ENCODE assay signal across 17 cellular contexts in the genomic region with DNA sequence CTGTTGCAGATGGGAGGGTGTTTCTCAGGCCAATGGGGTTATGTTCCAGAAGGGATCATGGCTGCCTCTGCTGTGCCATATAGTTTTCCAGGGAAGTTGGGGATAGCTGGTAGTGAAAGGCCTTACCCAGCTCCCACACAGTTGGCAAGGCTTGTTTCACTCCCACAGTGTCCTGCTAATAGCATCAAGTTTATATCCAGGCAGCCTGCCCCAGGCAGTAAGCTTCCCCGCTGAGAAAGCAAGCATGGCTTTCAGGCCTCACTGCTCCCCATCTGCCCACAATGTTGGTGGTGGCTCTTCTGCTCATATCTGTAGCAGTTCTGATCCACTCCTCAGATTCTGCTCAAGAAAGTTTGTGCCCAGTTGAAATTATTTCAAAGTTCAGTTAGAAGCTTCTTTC. TPM values are rescaled to one million over a fixed set of nuclear protein-coding genes. Genes with fewer than 3 reads are reported as not detected.
A peak's percentile ranks its signal among the peaks of the same experiment; 100 is the strongest.
DNase-seq lines count a peak whose midpoint lies in the region; ATAC-seq, FAIRE-seq and TF ChIP-seq lines count a peak whose summit lies in the region.
"Had no signal": no experiment of that assay in that cellular context is flagged by ENCODE, and none has a peak within 500 bp of the region (broad histone marks: within the 10 kb centered on the region; RNA-seq: fewer than 3 reads in every experiment).

No MANE protein-coding gene starts in this region.

- in situ Hi-C loops in Panc1 (cut with HindIII; ENCODE audit: low pct_unique_long_range_greater_than_20kb, low sequenced_read_pairs), result no loop called here

- no peak overlapping the region for H3K4me3 ChIP-seq in A549
- no peak overlapping the region for H3K4me3 ChIP-seq in HCT116 (replicated peaks in 1 of 2; ENCODE audit: low read depth in 1 of 2, low read length in 2 of 2)
- no peak overlapping the region for H3K4me3 ChIP-seq in Panc1 (ENCODE audit: low read depth in 2 of 2, low read length in 2 of 2)
- no peak overlapping the region for H3K4me3 ChIP-seq in Karpas-422 (ENCODE audit: low read length)

- H3K79me2 ChIP-seq in HCT116 (ENCODE audit: insufficient read depth, low read length) (no peaks in the 10 kb centered on the region), Karpas-422 (ENCODE audit: low read length) (no peaks in the 10 kb centered on the region)

- peak overlapping the region; percentile 17; the same call in 1 of the 2 replicates for H3K9ac ChIP-seq in HCT116 (ENCODE audit: low read length)
- no peak overlapping the region for H3K9ac ChIP-seq in Karpas-422 (ENCODE audit: low read length)

- H3K36me3 ChIP-seq in HCT116 (ENCODE audit: control insufficient read depth in 1 of 2, insufficient read depth in 2 of 2, low read length in 2 of 2) (no peaks in the 10 kb centered on the region), Panc1 (ENCODE audit: control insufficient read depth, insufficient read depth, low read length) (no peaks in the 10 kb centered on the region), Karpas-422 (ENCODE audit: insufficient read depth, low read length) (no peaks in the 10 kb centered on the region)

- FAIRE-seq in A549 (lab: Jason Lieb, UNC), result no peak

- ATAC-seq in A549, result peak; percentile 23 to 39; a peak in 3 of 6 replicates
- ATAC-seq in HCT116, result peak; percentile 13
- ATAC-seq in Panc1, result peak; percentile 82; the same call in 1 of the 2 replicates
- ATAC-seq in HG02840 (IDR thresholded peaks at IDR 0.05; ENCODE audit: low FRiP score, unreplicated experiment), result no peak
- ATAC-seq: T-helper 17 cell had no signal

- TF ChIP-seq RAD21 in A549 (conservative IDR thresholded peaks at IDR 0.05 in 1 of 2, IDR thresholded peaks at IDR 0.05 in 1 of 2) (no peak), HCT116 (IDR thresholded peaks at IDR 0.05; ENCODE audit: low read depth) (no peak)

- DNase-seq in A549 (ENCODE audit: low read depth in 1 of 2, low spot score in 1 of 2) (no peak), HCT116 (ENCODE audit: low read depth, low spot score) (no peak), Panc1 (ENCODE audit: low read depth, low spot score) (no peak), iPS-NIHi11 (ENCODE audit: low spot score) (peak; percentile 20), Karpas-422 (no peak), NCI-H2171 (lab: John Stamatoyannopoulos, UW) (no peak)
- no peak for DNase-seq in activated CD4-positive, alpha-beta T cell treated with anti-CD3 and anti-CD28 coated beads for 48 hours
- DNase-seq: AML-193; CD4-positive, CD25-positive, alpha-beta regulatory T cell; DMS79 treated with DMSO at 0.1 percent for 48 hours; H9; NCI-H1092; NCI-H187 treated with DMSO at 0.1 percent for 48 hours; NCI-H524 treated with DMSO at 0.1 percent for 48 hours; NK-92 treated with Interleukin-12 subunit alpha and Interleukin-12 subunit beta, amount 100 ng/mL, for 24 hours; T-helper 17 cell had no signal

- no peak for TF ChIP-seq CTCF in A549 (IDR thresholded peaks at IDR 0.05)
- no peak for TF ChIP-seq CTCF in HCT116 (IDR thresholded peaks at IDR 0.05 in 2 of 3, conservative IDR thresholded peaks at IDR 0.05 in 1 of 3; ENCODE audit: borderline replicate concordance in 1 of 3, insufficient read depth in 1 of 3, low read depth in 2 of 3, low read length in 2 of 3)
- TF ChIP-seq CTCF in Panc1 (IDR thresholded peaks at IDR 0.05), result no peak

- peak overlapping the region in 1 of 2 experiments; percentile 54; a peak in 3 of 6 replicates for H3K27ac ChIP-seq in A549
- H3K27ac ChIP-seq in HCT116 (ENCODE audit: low read depth, low read length), result peak overlapping the region; percentile 81
- H3K27ac ChIP-seq in Panc1 (ENCODE audit: low read length), result no peak overlapping the region
- no peak overlapping the region for H3K27ac ChIP-seq in Karpas-422 (ENCODE audit: low read length)

- H2AFZ ChIP-seq in HCT116 (ENCODE audit: low read depth, low read length, poor library complexity, severe bottlenecking) (no peak overlapping the region), Karpas-422 (ENCODE audit: low read length) (no peak overlapping the region)

- 94% methylated on average over 1 of the region's 1 CpG for WGBS in A549 (ENCODE audit: missing lambda C conversion rate)

- no peaks in the 10 kb centered on the region for H4K20me1 ChIP-seq in HCT116 (ENCODE audit: insufficient read depth)
- no peaks in the 10 kb centered on the region for H4K20me1 ChIP-seq in Karpas-422 (ENCODE audit: insufficient read depth, low read depth, low read length)

- H3K9me3 ChIP-seq in A549, result no peaks in the 10 kb centered on the region
- no peaks in the 10 kb centered on the region for H3K9me3 ChIP-seq in HCT116 (ENCODE audit: control insufficient read depth in 1 of 2, insufficient read depth in 1 of 2, low read depth in 1 of 2, low read length in 2 of 2)
- H3K9me3 ChIP-seq in Panc1 (ENCODE audit: control insufficient read depth, insufficient read depth, low read depth, low read length), result no peaks in the 10 kb centered on the region
- no peaks in the 10 kb centered on the region for H3K9me3 ChIP-seq in Karpas-422 (ENCODE audit: low read length)

- TF ChIP-seq EP300 in A549 (IDR thresholded peaks at IDR 0.05), result no peak

- POLR2A ChIA-PET in A549 (lab: Yijun Ruan, JAX), result no interaction called here
- POLR2A ChIA-PET in HCT116 (lab: Charles Lee), result interaction anchor here (0.7 to 5.0 kb wide), 7 partner anchors 9 to 50 kb away, joined by 3 to 58 read pairs (median 5); partner anchors contain the start of gene DCBLD2
- POLR2A ChIA-PET in Panc1 (lab: Charles Lee), result interaction anchor here (0.7 kb wide), 1 partner anchor 105 kb away, joined by 3 read pairs; no protein-coding TSS in a partner anchor

- RAD21 ChIA-PET in HCT116 (lab: Charles Lee; ENCODE audit: low non-redundant PET in 1 of 2, low total read pairs in 2 of 2, uncharacterized antibody in 2 of 2, unreplicated experiment in 2 of 2), result no interaction called here

- TF ChIP-seq POLR2A in A549 (IDR thresholded peaks at IDR 0.05; ENCODE audit: low read length) (no peak), HCT116 (IDR thresholded peaks at IDR 0.05; ENCODE audit: borderline replicate concordance, extremely low read depth, insufficient read depth, insufficient read length) (no peak)

- no peaks in the 10 kb centered on the region for H3K9me2 ChIP-seq in HCT116 (ENCODE audit: insufficient read depth)
- no peaks in the 10 kb centered on the region for H3K9me2 ChIP-seq in Karpas-422 (replicated peaks; ENCODE audit: insufficient read depth, low read length)

- BruUV-seq in HCT116 (replicated peaks; lab: Mats Ljungman, UMichigan) (no TSS peak), Panc1 (replicated peaks; lab: Mats Ljungman, UMichigan) (no TSS peak)

- H3K27me3 ChIP-seq in HCT116 (ENCODE audit: insufficient read depth, low read length), result no peaks in the 10 kb centered on the region
- H3K27me3 ChIP-seq in Panc1 (ENCODE audit: control insufficient read depth, insufficient read depth, low read length), result no peaks in the 10 kb centered on the region
- H3K27me3 ChIP-seq in Karpas-422 (ENCODE audit: low read length), result no peaks in the 10 kb centered on the region

- intact Hi-C loops in HCT116 (cut with micrococcal nuclease), result no loop called here
- intact Hi-C loops in Panc1 (cut with micrococcal nuclease; ENCODE audit: unreplicated experiment), result no loop called here

- CTCF ChIA-PET in A549 (lab: Yijun Ruan, JAX) (interaction anchor here (1.3 to 2.3 kb wide), 3 partner anchors 9 to 135 kb away, joined by 4 to 7 read pairs (median 5); no protein-coding TSS in a partner anchor), HCT116 (lab: Charles Lee) (interaction anchor here (1.1 to 1.5 kb wide), 2 partner anchors 42 to 54 kb away, joined by 3 read pairs; no protein-coding TSS in a partner anchor), Panc1 (lab: Charles Lee) (no interaction called here)

- H3K4me1 ChIP-seq in A549, result peaks cover 14% of the 10 kb centered on the region
- peaks cover 60% of the 10 kb centered on the region in 2 experiments for H3K4me1 ChIP-seq in HCT116 (ENCODE audit: control insufficient read depth in 1 of 2, insufficient read depth in 2 of 2, low read length in 2 of 2)
- H3K4me1 ChIP-seq in Panc1 (ENCODE audit: control insufficient read depth, insufficient read depth, low read length), result no peaks in the 10 kb centered on the region
- H3K4me1 ChIP-seq in Karpas-422 (ENCODE audit: low read length), result no peaks in the 10 kb centered on the region

- H3K4me2 ChIP-seq in A549 (no peak overlapping the region), HCT116 (ENCODE audit: low read length) (peak overlapping the region; percentile 44), Karpas-422 (ENCODE audit: low read depth, low read length, poor library complexity, severe bottlenecking) (no peak overlapping the region)

TF ChIP-seq in A549, 52 proteins besides CTCF, POLR2A, EP300 and RAD21:
- TF ChIP-seq NFE2L2 (conservative IDR thresholded peaks at IDR 0.05; ENCODE audit: low read length) (no peak), RCOR1 (IDR thresholded peaks at IDR 0.05; ENCODE audit: low read depth, low read length) (no peak), HEYL (CRISPR knock-in tag; IDR thresholded peaks at IDR 0.05) (no peak), GATA3 (IDR thresholded peaks at IDR 0.05; ENCODE audit: borderline replicate concordance) (no peak)

TF ChIP-seq in HCT116, 20 proteins besides CTCF, POLR2A, EP300 and RAD21 (continues in another document):
- no peak for TF ChIP-seq ZNF274 (IDR thresholded peaks at IDR 0.05; ENCODE audit: low read depth, low read length)
- TF ChIP-seq SIN3A (IDR thresholded peaks at IDR 0.05; ENCODE audit: low read depth), result no peak
- no peak for TF ChIP-seq EZH2 (IDR thresholded peaks at IDR 0.05)
- TF ChIP-seq CBX3 (IDR thresholded peaks at IDR 0.05; ENCODE audit: low read depth), result no peak
- no peak for TF ChIP-seq YY1 (IDR thresholded peaks at IDR 0.05; ENCODE audit: extremely low read depth, insufficient replicate concordance, low read depth, low read length)

RNA-seq across cellular contexts. Expression of gene DCBLD2, which starts 50.9 kb away (rescaled TPM):
- polyA plus RNA-seq in A549 (2011; rRNA removed), result 582 and 623 TPM in 2 replicates
- polyA plus RNA-seq in A549 (2012; cell fraction: cytosol; rRNA removed), result 93.1 and 105 TPM in 2 replicates
- 87.3 and 98.2 TPM in 2 replicates for polyA plus RNA-seq in A549 (2012; cell fraction: nucleus; rRNA removed)
- polyA plus RNA-seq in A549 (2017; fragmentation: RNase III; extraction: RNeasy Plus Mini Kit Qiagen cat#74134 plus additional on column Dnase treatment), result 266 to 276 TPM (median 272 TPM) in 3 replicates
- polyA minus RNA-seq in A549 (2011; rRNA and poly(A)+ RNA removed), result 413 and 418 TPM in 2 replicates
- 532 TPM for total RNA-seq in HCT116 (2021; ENCODE audit: unreplicated experiment)
- polyA plus RNA-seq in HCT116 (2012), result 106 and 160 TPM in 2 replicates
- 54.4 TPM for total RNA-seq in Panc1 (2021; ENCODE audit: unreplicated experiment)
- 14.6 TPM for polyA plus RNA-seq in Panc1 (2012; ENCODE audit: insufficient read length)
- 0.18 and 0.22 TPM in 2 replicates for total RNA-seq in Karpas-422 (2014; rRNA removed; shearing (Covaris generic); ENCODE audit: low replicate concordance)

Comparison
In these comparisons a context has a peak if more than half of its experiments do, and no peak if none do; other contexts are left out.
1. RNA of gene DCBLD2, which starts 50.9 kb away (total RNA-seq): 532 TPM in HCT116 (single experiment) and 54.4 TPM in Panc1 (single experiment); 0.18 to 0.22 TPM in Karpas-422; every median in the first group is over 10 times any median in the second.